In the genomic region with DNA sequence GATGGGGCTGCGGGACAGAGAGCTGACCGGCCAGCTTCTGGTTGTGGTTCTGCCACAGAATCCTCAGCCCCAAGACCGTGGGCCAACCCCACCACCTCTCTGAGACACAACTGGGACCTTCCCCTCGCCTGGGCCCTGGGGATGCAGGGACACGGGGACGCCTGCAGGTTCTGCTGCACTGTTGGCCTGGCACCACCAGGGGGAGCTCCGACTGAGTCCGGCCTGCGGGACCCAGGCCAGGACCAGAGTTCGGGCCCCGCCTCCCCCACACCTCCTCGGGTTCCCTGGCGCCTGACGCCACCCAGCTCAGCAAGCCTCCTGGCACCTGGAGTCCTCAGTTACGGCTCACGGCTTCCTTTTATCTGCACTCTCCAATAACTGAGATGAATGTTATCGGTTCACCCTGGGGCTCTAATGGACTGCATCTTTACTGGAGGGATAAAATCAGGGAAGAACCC, we compare ENCODE assay signal across 8 cellular contexts. TPM values are rescaled to one million over a fixed set of nuclear protein-coding genes. Genes with fewer than 3 reads are reported as not detected.
A peak's percentile ranks its signal among the peaks of the same experiment; 100 is the strongest.
DNase-seq lines count a peak whose midpoint lies in the region; ATAC-seq and TF ChIP-seq lines count a peak whose summit lies in the region.

No MANE protein-coding gene starts in this region.

- in situ Hi-C loops in KBM-7 (cut with MboI; ENCODE audit: low pct_unique_long_range_greater_than_20kb, low sequenced_read_pairs): no loop called here

- H3K79me2 ChIP-seq in PC-9 (ENCODE audit: low read depth): no peaks in the 10 kb centered on the region

- H3K36me3 Mint-ChIP-seq in Calu3 (ENCODE audit: insufficient read depth, unreplicated experiment) (peaks cover 16% of the 10 kb centered on the region), nephron (ENCODE audit: low read depth) (peaks cover 13% of the 10 kb centered on the region)

- POLR2A ChIA-PET in PC-9 (lab: Charles Lee; ENCODE audit: unreplicated experiment): interaction anchor here (0.6 kb wide), 1 partner anchor 353 kb away, joined by 3 read pairs; no protein-coding TSS in a partner anchor

- intact Hi-C loops in Calu3 (cut with micrococcal nuclease; ENCODE audit: unreplicated experiment): loop anchor here (5.0 kb wide), 1 partner anchor 244 kb away; no protein-coding TSS in a partner anchor
- intact Hi-C loops in PC-9 (cut with micrococcal nuclease; ENCODE audit: unreplicated experiment): loop anchor here (1.0 to 5.0 kb wide), 4 partner anchors 22 to 404 kb away; no protein-coding TSS in a partner anchor

- no peaks in the 10 kb centered on the region for H4K20me1 ChIP-seq in PC-9 (ENCODE audit: insufficient read depth)

- no peaks in the 10 kb centered on the region for H3F3A ChIP-seq in PC-9 (ENCODE audit: insufficient read depth, low read depth)

- no peak overlapping the region for H3K4me2 ChIP-seq in PC-9

- H3K4me1 ChIP-seq in PC-9 (replicated peaks; ENCODE audit: insufficient read depth): no peaks in the 10 kb centered on the region

- H3K27me3 Mint-ChIP-seq in Calu3 (ENCODE audit: unreplicated experiment): no peaks in the 10 kb centered on the region
- no peaks in the 10 kb centered on the region for H3K27me3 Mint-ChIP-seq in nephron (ENCODE audit: low read depth)
- no peaks in the 10 kb centered on the region for H3K27me3 Mint-ChIP-seq in stimulated activated naive CD8-positive, alpha-beta T cell treated with anti-CD3 and anti-CD28 coated beads, Interleukin-15, amount 100 ng/mL, for 72 hours

- CTCF ChIA-PET in Calu3 (lab: Charles Lee): interaction anchor here (0.6 to 2.9 kb wide), 17 partner anchors 10 to 813 kb away, joined by 3 to 11 read pairs (median 5); a partner anchor contains a TSS
- CTCF ChIA-PET in PC-9 (lab: Charles Lee): interaction anchor here (0.6 to 0.9 kb wide), 2 partner anchors 14 to 77 kb away, joined by 3 read pairs; no protein-coding TSS in a partner anchor

- H3K4me1 Mint-ChIP-seq in Calu3 (ENCODE audit: low read depth, unreplicated experiment): peaks cover 9% of the 10 kb centered on the region
- peaks cover 9% of the 10 kb centered on the region for H3K4me1 Mint-ChIP-seq in nephron
- peaks cover 28% of the 10 kb centered on the region for H3K4me1 Mint-ChIP-seq in stimulated activated naive CD8-positive, alpha-beta T cell treated with anti-CD3 and anti-CD28 coated beads, Interleukin-15, amount 100 ng/mL, for 72 hours

- H3K27ac Mint-ChIP-seq in Calu3 (ENCODE audit: unreplicated experiment) (peak overlapping the region; percentile 52), nephron (no peak overlapping the region)
- no peak overlapping the region for H3K27ac Mint-ChIP-seq in stimulated activated naive CD8-positive, alpha-beta T cell treated with anti-CD3 and anti-CD28 coated beads, Interleukin-15, amount 100 ng/mL, for 72 hours

- DNase-seq in Calu3 (peak; percentile 91), KBM-7 (peak; percentile 75), PC-9 (peak; percentile 40 to 83), activated T-cell treated with anti-CD3 and anti-CD28 coated beads for 4 hours (peak; percentile 62)
- peak; percentile 80 to 83 for DNase-seq in stimulated activated naive CD8-positive, alpha-beta T cell treated with anti-CD3 and anti-CD28 coated beads, Interleukin-15, amount 100 ng/mL, for 72 hours

- BruUV-seq in Calu3 (replicated peaks; lab: Mats Ljungman, UMichigan) (no TSS peak), PC-9 (replicated peaks; lab: Mats Ljungman, UMichigan) (no TSS peak)

- no peaks in the 10 kb centered on the region for H3K9me3 Mint-ChIP-seq in Calu3 (ENCODE audit: low read depth, unreplicated experiment)
- H3K9me3 Mint-ChIP-seq in nephron: no peaks in the 10 kb centered on the region
- H3K9me3 Mint-ChIP-seq in stimulated activated naive CD8-positive, alpha-beta T cell treated with anti-CD3 and anti-CD28 coated beads, Interleukin-15, amount 100 ng/mL, for 72 hours: no peaks in the 10 kb centered on the region

- H3K4me3 Mint-ChIP-seq in Calu3 (ENCODE audit: low read depth, unreplicated experiment) (no peak overlapping the region), nephron (no peak overlapping the region)
- H3K4me3 Mint-ChIP-seq in stimulated activated naive CD8-positive, alpha-beta T cell treated with anti-CD3 and anti-CD28 coated beads, Interleukin-15, amount 100 ng/mL, for 72 hours: peak overlapping the region in 1 of 2 donors; percentile 21

- peak; percentile 96 for TF ChIP-seq CTCF in Calu3 (IDR thresholded peaks at IDR 0.05; ENCODE audit: unreplicated experiment)
- TF ChIP-seq CTCF in PC-9 (conservative IDR thresholded peaks at IDR 0.05): peak; percentile 86
- peak; percentile 87 to 88 (median 87) for TF ChIP-seq CTCF in nephron (IDR thresholded peaks at IDR 0.05; ENCODE audit: unreplicated experiment in 3 of 3)

- no peaks in the 10 kb centered on the region for H3K36me3 ChIP-seq in PC-9 (ENCODE audit: low read depth)

- no peak overlapping the region for H3K27ac ChIP-seq in PC-9

- no peaks in the 10 kb centered on the region for H3K27me3 ChIP-seq in PC-9 (ENCODE audit: insufficient read depth, low read depth)

- ATAC-seq in esophagus mucosa (peak; percentile 87), HG02870 (IDR thresholded peaks at IDR 0.05; ENCODE audit: unreplicated experiment) (no peak)
- peak; percentile 86 for ATAC-seq in stimulated activated naive CD8-positive, alpha-beta T cell treated with anti-CD3 and anti-CD28 coated beads, Interleukin-15, amount 100 ng/mL, for 72 hours

- no peaks in the 10 kb centered on the region for H3K9me2 ChIP-seq in PC-9 (ENCODE audit: insufficient read depth)

- H3K4me3 ChIP-seq in PC-9: no peak overlapping the region

- no peaks in the 10 kb centered on the region for H3K9me3 ChIP-seq in PC-9 (ENCODE audit: insufficient read depth, low read depth)

- no peak overlapping the region for H2AFZ ChIP-seq in PC-9

RNA-seq across cellular contexts. Expression of a gene that starts 27.3 kb away (rescaled TPM):
- total RNA-seq in Calu3 (2022): 31.2 and 35.9 TPM in 2 replicates
- total RNA-seq in PC-9 (2021): 41.7 and 44.1 TPM in 2 replicates
- total RNA-seq in esophagus mucosa: 8.9 TPM

RNA-seq across cellular contexts. Expression of a gene that starts 28.0 kb away (rescaled TPM):
- total RNA-seq in Calu3 (2022) (9.9 and 13.3 TPM in 2 replicates), PC-9 (2021) (11.0 and 14.2 TPM in 2 replicates), esophagus mucosa (0.72 TPM)
